Comparison of ENCODE assay signal across 22 cellular contexts in the genomic region with DNA sequence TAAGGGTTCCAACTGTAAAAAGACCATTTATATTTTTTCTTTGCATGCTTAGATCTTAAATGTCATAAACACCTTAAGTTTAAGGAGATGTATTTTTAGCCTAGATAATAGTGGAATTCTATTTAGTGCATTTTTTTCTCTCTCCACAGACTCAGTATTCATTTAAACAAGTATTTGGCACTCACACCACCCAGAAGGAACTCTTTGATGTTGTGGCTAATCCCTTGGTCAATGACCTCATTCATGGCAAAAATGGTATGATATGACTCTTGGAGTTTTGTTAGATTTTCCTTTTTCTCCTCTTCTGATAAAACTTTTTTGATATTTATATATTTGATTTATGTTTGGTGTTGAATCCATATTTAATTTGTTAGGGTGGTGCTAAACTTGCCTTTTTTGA.
"Had no signal": no experiment of that assay in that cellular context is flagged by ENCODE, and none has a peak within 500 bp of the region (broad histone marks: within the 10 kb centered on the region; RNA-seq: fewer than 3 reads in every experiment).

No MANE protein-coding gene starts in this region.

- H3K9me3 Mint-ChIP-seq: activated B cell treated with CpG ODN at 0.5 μM for 24 hours; activated CD4-positive, alpha-beta T cell treated with anti-CD3 and anti-CD28 coated beads, Interleukin-2, amount 10 ng/mL, durations not matched to agents 24 days and 14 days; activated naive CD4-positive, alpha-beta T cell treated with anti-CD3 and anti-CD28 coated beads, Interleukin-2, amount 50 U/mL, for 72 hours; activated T-cell treated with anti-CD3 and anti-CD28 coated beads, Interleukin-2, amount 50 U/mL, for 72 hours; dendritic cell treated with granulocyte-macrophage colony-stimulating factor and Interleukin-4, amounts not matched to agents 40 ng/mL and 50 ng/mL, for 4 days; effector memory CD8-positive, alpha-beta T cell; memory B cell; natural killer cell; T-helper 2 cell treated with Interferon-gamma antibody and Interleukin-4, amounts not matched to agents 5 μg/mL and 100 μg/mL, for 36 hours had no signal

- H3K4me1 ChIP-seq: left lung, transverse colon had no signal

- H3K27me3 Mint-ChIP-seq: activated B cell treated with CpG ODN at 0.5 μM for 24 hours; activated CD4-positive, alpha-beta T cell treated with anti-CD3 and anti-CD28 coated beads, Interleukin-2, amount 10 ng/mL, durations not matched to agents 24 days and 14 days; dendritic cell treated with granulocyte-macrophage colony-stimulating factor and Interleukin-4, amounts not matched to agents 40 ng/mL and 50 ng/mL, for 4 days; effector memory CD8-positive, alpha-beta T cell; memory B cell had no signal

- H3K27me3 ChIP-seq: brain microvascular endothelial cell, left lung, transverse colon had no signal

- H3K9me3 ChIP-seq: left lung, transverse colon had no signal

- DNase-seq: activated B cell treated with CpG ODN at 0.5 μM for 24 hours; activated CD4-positive, alpha-beta T cell treated with anti-CD3 and anti-CD28 coated beads, Interleukin-2, amount 10 ng/mL, durations not matched to agents 24 days and 14 days; activated CD8-positive, alpha-beta memory T cell treated with anti-CD3 and anti-CD28 coated beads, Interleukin-2, amount 50 U/mL, for 4 hours; activated CD8-positive, alpha-beta T cell treated with anti-CD3 and anti-CD28 coated beads, Interleukin-2, amount 10 ng/mL, durations not matched to agents 7 days and 5 days; activated gamma-delta T cell; activated T-cell treated with anti-CD3 and anti-CD28 coated beads, Interleukin-2, amount 50 U/mL, for 72 hours; amniotic stem cell; brain microvascular endothelial cell; cerebellar nuclear complex; effector memory CD8-positive, alpha-beta T cell; kidney; left lung; natural killer cell; posterior cingulate gyrus; retina; small intestine; stimulated activated naive CD8-positive, alpha-beta T cell treated with anti-CD3 and anti-CD28 coated beads, Interleukin-15, Interleukin-2, amounts not matched to agents 100 U/mL and 50 U/mL, for 24 hours; transverse colon had no signal

- H3K4me3 ChIP-seq: left lung, transverse colon had no signal

- H3K36me3 Mint-ChIP-seq: memory B cell, natural killer cell had no signal

- H3K4me1 Mint-ChIP-seq: activated B cell treated with CpG ODN at 0.5 μM for 24 hours, memory B cell, natural killer cell had no signal

- ATAC-seq: activated CD8-positive, alpha-beta T cell treated with anti-CD3 and anti-CD28 coated beads, Interleukin-2, amount 10 ng/mL, durations not matched to agents 7 days and 5 days; activated naive CD4-positive, alpha-beta T cell treated with anti-CD3 and anti-CD28 coated beads, Interleukin-2, amount 50 U/mL, for 72 hours; activated T-cell treated with anti-CD3 and anti-CD28 coated beads, Interleukin-2, amount 50 U/mL, for 72 hours; effector memory CD8-positive, alpha-beta T cell; left lung; natural killer cell; stimulated activated naive CD8-positive, alpha-beta T cell treated with anti-CD3 and anti-CD28 coated beads, Interleukin-15, Interleukin-2, amounts not matched to agents 100 U/mL and 50 U/mL, for 24 hours had no signal

- H3K4me3 Mint-ChIP-seq: activated B cell treated with CpG ODN at 0.5 μM for 24 hours; activated CD4-positive, alpha-beta T cell treated with anti-CD3 and anti-CD28 coated beads, Interleukin-2, amount 10 ng/mL, durations not matched to agents 24 days and 14 days; activated CD8-positive, alpha-beta T cell treated with anti-CD3 and anti-CD28 coated beads, Interleukin-2, amount 10 ng/mL, durations not matched to agents 7 days and 5 days; activated T-cell treated with anti-CD3 and anti-CD28 coated beads, Interleukin-2, amount 50 U/mL, for 72 hours; dendritic cell treated with granulocyte-macrophage colony-stimulating factor and Interleukin-4, amounts not matched to agents 40 ng/mL and 50 ng/mL, for 4 days; effector memory CD8-positive, alpha-beta T cell; memory B cell; natural killer cell; T-helper 2 cell treated with Interferon-gamma antibody and Interleukin-4, amounts not matched to agents 5 μg/mL and 100 μg/mL, for 36 hours had no signal

- H3K27ac ChIP-seq: brain microvascular endothelial cell, left lung, transverse colon had no signal
